Comparison of ENCODE assay signal across 8 cellular contexts in genomic region chr5:129904667-129905466, GRCh38. TPM values are rescaled to one million over a fixed set of nuclear protein-coding genes. Genes with fewer than 3 reads are reported as not detected.
DNase-seq lines count a peak whose midpoint lies in the region; ATAC-seq and TF ChIP-seq lines count a peak whose summit lies in the region.

No MANE protein-coding gene starts in this region.

- H3K4me1 Mint-ChIP-seq in neural progenitor cell: peaks cover 14% of the 10 kb centered on the region

- TF ChIP-seq CTCF in fibroblast of pulmonary artery (IDR thresholded peaks at IDR 0.05; ENCODE audit: low read length, missing control alignments): no peak
- no peak for TF ChIP-seq CTCF in neural progenitor cell (IDR thresholded peaks at IDR 0.05)

- no peaks in the 10 kb centered on the region for H4K20me1 ChIP-seq in neural progenitor cell (ENCODE audit: low read depth)

- peak overlapping the region; percentile 93 for H3K4me2 ChIP-seq in neural progenitor cell

- DNase-seq in NCI-H748 (lab: John Stamatoyannopoulos, UW; ENCODE audit: unreplicated experiment): peak; percentile 57
- DNase-seq in NCI-H748 treated with DMSO at 0.1 percent for 48 hours (lab: John Stamatoyannopoulos, UW): no peak
- peak; percentile 14 for DNase-seq in SW480 (ENCODE audit: low spot score)
- DNase-seq in fibroblast of pulmonary artery (ENCODE audit: low read depth): peak; percentile 14
- DNase-seq in neural progenitor cell (ENCODE audit: low spot score): peak; percentile 62
- no peak for DNase-seq in globus pallidus (ENCODE audit: low spot score)
- no peak for DNase-seq in GM19240 (ENCODE audit: insufficient read length, low spot score)

- H3K4me3 ChIP-seq in fibroblast of pulmonary artery (replicated peaks; ENCODE audit: low read depth, low read length) (peak overlapping the region; percentile 60), neural progenitor cell (peak overlapping the region; percentile 64)

- no peaks in the 10 kb centered on the region for H3K9me3 Mint-ChIP-seq in neural progenitor cell

- no peak overlapping the region for H3K9ac ChIP-seq in neural progenitor cell

- H3K4me3 Mint-ChIP-seq in neural progenitor cell: peak overlapping the region; percentile 94

- peaks cover 86% of the 10 kb centered on the region for H3K27me3 ChIP-seq in neural progenitor cell

- H3K4me1 ChIP-seq in neural progenitor cell: peaks cover 13% of the 10 kb centered on the region

- peaks cover 20% of the 10 kb centered on the region for H3F3A ChIP-seq in neural progenitor cell (ENCODE audit: low read depth)

- peak; percentile 36 for ATAC-seq in HG02763 (IDR thresholded peaks at IDR 0.05; ENCODE audit: unreplicated experiment)

- H3K36me3 ChIP-seq in neural progenitor cell: no peaks in the 10 kb centered on the region

- H2AFZ ChIP-seq in neural progenitor cell (replicated peaks): peak overlapping the region; percentile 95

- H3K79me2 ChIP-seq in neural progenitor cell (ENCODE audit: low read depth): no peaks in the 10 kb centered on the region

- no peak overlapping the region for H3K27ac ChIP-seq in neural progenitor cell

- no peak overlapping the region for H3K27ac Mint-ChIP-seq in neural progenitor cell

- H3K36me3 Mint-ChIP-seq in neural progenitor cell: peaks cover 1% of the 10 kb centered on the region

- no peaks in the 10 kb centered on the region for H3K9me3 ChIP-seq in neural progenitor cell (ENCODE audit: low read depth)

- peaks cover 13% of the 10 kb centered on the region for H3K27me3 Mint-ChIP-seq in neural progenitor cell (ENCODE audit: insufficient read depth, low read depth)

RNA-seq across cellular contexts. Expression of gene CHSY3, which starts 0.6 kb away (rescaled TPM):
- 0.30 and 0.90 TPM in 2 replicates for total RNA-seq in neural progenitor cell (ENCODE audit: low replicate concordance)

Comparison
In these comparisons a context has a peak if more than half of its experiments do, and no peak if none do; other contexts are left out.
1. DNase-seq: peak in NCI-H748 (single experiment), SW480 (single experiment), fibroblast of pulmonary artery (single experiment) and neural progenitor cell (single experiment); none in NCI-H748 treated with DMSO at 0.1 percent for 48 hours (single experiment), globus pallidus (single experiment) and GM19240 (single experiment).